In the genomic region with DNA sequence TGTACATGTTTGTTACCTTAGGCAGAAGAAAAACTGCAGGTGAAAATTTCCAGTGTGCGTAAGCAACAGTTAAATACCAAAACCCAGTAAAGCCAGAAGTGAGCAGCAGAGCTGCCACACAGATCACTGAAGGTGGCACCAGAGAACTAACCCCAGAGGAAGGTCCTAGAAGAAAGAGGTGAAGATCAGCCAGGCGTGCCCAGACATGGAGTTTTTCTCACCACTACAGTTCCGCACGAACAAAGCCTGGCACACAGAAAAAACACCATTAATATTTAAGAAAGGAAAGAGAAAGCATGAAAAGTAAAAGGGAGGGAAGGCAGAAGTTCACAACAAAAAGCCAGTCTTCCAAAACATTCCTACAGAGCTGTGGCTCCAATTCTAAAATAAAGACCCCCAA, we compare ENCODE assay signal across 13 cellular contexts.
DNase-seq lines count a peak whose midpoint lies in the region; ATAC-seq and TF ChIP-seq lines count a peak whose summit lies in the region.
"Had no signal": no experiment of that assay in that cellular context is flagged by ENCODE, and none has a peak within 500 bp of the region (broad histone marks: within the 10 kb centered on the region; RNA-seq: fewer than 3 reads in every experiment).

No MANE protein-coding gene starts in this region.

- 42% methylated on average over 4 of the region's 4 CpGs for WGBS in prostate gland

- no peaks in the 10 kb centered on the region for H3K27me3 ChIP-seq in prostate gland (replicated peaks; ENCODE audit: insufficient read depth)
- H3K27me3 ChIP-seq: stomach had no signal

- intact Hi-C loops in prostate gland (cut with DNase I) = no loop called here

- peak; percentile 75 for ATAC-seq in GM19324 (IDR thresholded peaks at IDR 0.05; ENCODE audit: low FRiP score, unreplicated experiment)
- peak; percentile 74 for ATAC-seq in HG03060 (IDR thresholded peaks at IDR 0.05; ENCODE audit: low read depth, unreplicated experiment)

- H3K4me1 ChIP-seq in prostate gland (replicated peaks) = no peaks in the 10 kb centered on the region
- H3K4me1 ChIP-seq: stomach had no signal

- CTCF ChIA-PET in RWPE1 (lab: Yijun Ruan, JAX) = interaction anchor here (0.6 kb wide), 1 partner anchor 544 kb away, joined by 3 read pairs; no protein-coding TSS in a partner anchor

- no peak overlapping the region for H3K4me3 ChIP-seq in prostate gland
- H3K4me3 ChIP-seq: stomach had no signal

- POLR2A ChIA-PET in RWPE1 (lab: Yijun Ruan, JAX; ENCODE audit: low non-redundant PET) = no interaction called here

- TF ChIP-seq CTCF in RWPE1 (conservative IDR thresholded peaks at IDR 0.05; ENCODE audit: low read depth) (peak; percentile 30; the same call in 1 of the 2 replicates), prostate gland (IDR thresholded peaks at IDR 0.05) (no peak)

- H3K27ac ChIP-seq in RWPE1 = no peak overlapping the region
- no peak overlapping the region for H3K27ac ChIP-seq in prostate gland
- H3K27ac ChIP-seq: stomach had no signal

- TF ChIP-seq POLR2A in prostate gland (IDR thresholded peaks at IDR 0.05) = no peak

- DNase-seq in DMS79 (lab: John Stamatoyannopoulos, UW) = peak; percentile 54
- peak; percentile 63 for DNase-seq in RWPE1 (ENCODE audit: low spot score)
- no peak for DNase-seq in NCI-H1930 (lab: John Stamatoyannopoulos, UW)
- DNase-seq in prostate gland (ENCODE audit: low spot score) = no peak
- DNase-seq in SHP77 (lab: John Stamatoyannopoulos, UW) = no peak
- DNase-seq in activated naive CD4-positive, alpha-beta T cell treated with Interleukin-2 at 50 U/mL for 16 hours = no peak
- DNase-seq: activated naive CD4-positive, alpha-beta T cell treated with anti-CD3 and anti-CD28 coated beads for 36 hours; CD4-positive, alpha-beta memory T cell; foreskin melanocyte; retina; stomach had no signal

- H3K9me3 ChIP-seq in prostate gland = no peaks in the 10 kb centered on the region
- H3K9me3 ChIP-seq: stomach had no signal

- no peaks in the 10 kb centered on the region for H3K36me3 ChIP-seq in prostate gland
- H3K36me3 ChIP-seq: stomach had no signal

Comparison
In these comparisons a context has a peak if more than half of its experiments do, and no peak if none do; other contexts are left out.
1. DNase-seq: peak in DMS79 (single experiment) and RWPE1 (single experiment); none in NCI-H1930 (0 of 2), prostate gland (single experiment), SHP77 (0 of 2) and activated naive CD4-positive, alpha-beta T cell treated with Interleukin-2 at 50 U/mL for 16 hours (single experiment).